Comparison of ENCODE assay signal across 22 cellular contexts in genomic region chr10:126080303-126080825, GRCh38.
DNase-seq lines count a peak whose midpoint lies in the region; ATAC-seq, FAIRE-seq and TF ChIP-seq lines count a peak whose summit lies in the region.
"Had no signal": no experiment of that assay in that cellular context is flagged by ENCODE, and none has a peak within 500 bp of the region (broad histone marks: within the 10 kb centered on the region; RNA-seq: fewer than 3 reads in every experiment).

No MANE protein-coding gene starts in this region.

- no peak for TF ChIP-seq POLR2A in H54 (IDR thresholded peaks at IDR 0.05; ENCODE audit: low read depth, low read length)

- no peak overlapping the region for H4K91ac ChIP-seq in neuronal stem cell (ENCODE audit: low read depth, low read length, poor library complexity)

- no peak overlapping the region for H4K8ac ChIP-seq in neuronal stem cell (ENCODE audit: low read depth, low read length)

- no peak overlapping the region for H2AK5ac ChIP-seq in neuronal stem cell (ENCODE audit: low read depth, low read length)

- TF ChIP-seq RAD21 in SK-N-SH (IDR thresholded peaks at IDR 0.05; ENCODE audit: low read length): no peak

- H3K4me2 ChIP-seq in SK-N-SH (peak overlapping the region; percentile 66), neuronal stem cell (ENCODE audit: insufficient read depth, low read length, poor library complexity, severe bottlenecking) (no peak overlapping the region)

- H3K79me2 ChIP-seq in SK-N-SH (ENCODE audit: insufficient read depth): no peaks in the 10 kb centered on the region

- H2AFZ ChIP-seq in SK-N-SH (ENCODE audit: low read depth) (peak overlapping the region; percentile 73), neuronal stem cell (ENCODE audit: low read length) (peak overlapping the region; percentile 84)

- CTCF ChIA-PET in SK-N-SH (lab: Yijun Ruan, JAX): interaction anchor here (0.6 kb wide), 1 partner anchor 86 kb away, joined by 3 read pairs; no protein-coding TSS in a partner anchor

- DNase-seq in SK-N-SH: no peak
- peak; percentile 51 for DNase-seq in kidney glomerular epithelial cell (lab: John Stamatoyannopoulos, UW)
- no peak for DNase-seq in neuronal stem cell (ENCODE audit: low spot score)
- DNase-seq in H54 (ENCODE audit: insufficient read length, low spot score): no peak
- DNase-seq in activated effector memory CD4-positive, alpha-beta T cell treated with Interleukin-2 at 50 U/mL for 16 hours: no peak
- DNase-seq in activated T-cell treated with anti-CD3 and anti-CD28 coated beads for 4 hours: no peak
- no peak for DNase-seq in right cardiac atrium
- DNase-seq: AML-193, DND-41, Karpas-422, NCI-H1048, NCI-H1436 treated with DMSO at 0.1 percent for 48 hours, NCI-H2081, NCI-H2171 treated with DMSO at 0.1 percent for 48 hours, NCI-H446 treated with DMSO at 0.1 percent for 48 hours, Peyer's patch had no signal

- no peak overlapping the region for H3K14ac ChIP-seq in neuronal stem cell (ENCODE audit: low read length)

- H2BK15ac ChIP-seq in neuronal stem cell (ENCODE audit: low read length): no peak overlapping the region

- H3K27me3 ChIP-seq in SK-N-SH (ENCODE audit: insufficient read depth): no peaks in the 10 kb centered on the region
- no peaks in the 10 kb centered on the region for H3K27me3 ChIP-seq in neuronal stem cell (ENCODE audit: control insufficient read depth in 3 of 3, insufficient read depth in 3 of 3, low read depth in 1 of 3, low read length in 3 of 3)
- H3K27me3 ChIP-seq in right cardiac atrium (ENCODE audit: control insufficient read depth, insufficient read depth): no peaks in the 10 kb centered on the region
- H3K27me3 ChIP-seq: Peyer's patch had no signal

- 93% methylated on average over 7 of the region's 7 CpGs for WGBS in SK-N-SH (ENCODE audit: low lambda C conversion rate)
- WGBS in neuronal stem cell (ENCODE audit: extremely low coverage in 2 of 2, insufficient read length in 2 of 2, insufficient replicate concordance in 1 of 2), 2 donors: no CpG with 5 or more reads among the region's 7 CpGs
- 87% methylated on average over 7 of the region's 7 CpGs for WGBS in right cardiac atrium

- peaks cover 10% of the 10 kb centered on the region for H3F3A ChIP-seq in SK-N-SH (replicated peaks; ENCODE audit: insufficient read depth)

- no peak for TF ChIP-seq CTCF in SK-N-SH (IDR thresholded peaks at IDR 0.05)

- H2BK12ac ChIP-seq in neuronal stem cell (ENCODE audit: low read length): no peak overlapping the region

- ATAC-seq in SK-N-SH treated with all-trans-retinoic acid at 6 μM for 48 hours (no peak), right cardiac atrium (no peak)
- ATAC-seq: Right ventricle myocardium inferior had no signal

- H3K18ac ChIP-seq in neuronal stem cell (ENCODE audit: low read length): no peak overlapping the region

- no peaks in the 10 kb centered on the region for H3K79me1 ChIP-seq in neuronal stem cell (ENCODE audit: low read depth, low read length)

- H3K9ac ChIP-seq in SK-N-SH: peak overlapping the region; percentile 42; the same call in 1 of the 2 replicates
- H3K9ac ChIP-seq in neuronal stem cell (ENCODE audit: low read depth, low read length, poor library complexity): no peak overlapping the region

- no peak overlapping the region for H3K4me3 ChIP-seq in SK-N-SH (ENCODE audit: low read depth in 2 of 2, low read length in 1 of 2)
- no peak overlapping the region for H3K4me3 ChIP-seq in neuronal stem cell (ENCODE audit: low read length in 2 of 2)
- H3K4me3 ChIP-seq in right cardiac atrium (ENCODE audit: low read length): no peak overlapping the region
- H3K4me3 ChIP-seq: HAP-1, Peyer's patch had no signal

- H4K20me1 ChIP-seq in SK-N-SH (ENCODE audit: insufficient read depth): no peaks in the 10 kb centered on the region

- H3K9me2 ChIP-seq in SK-N-SH: no peaks in the 10 kb centered on the region

- H3K9me3 ChIP-seq in SK-N-SH (no peaks in the 10 kb centered on the region), neuronal stem cell (replicated peaks in 1 of 2; ENCODE audit: control insufficient read depth in 2 of 2, insufficient read depth in 1 of 2, low read depth in 1 of 2, low read length in 2 of 2) (peaks cover 0 to 3% of the 10 kb centered on the region in 2 donors), right cardiac atrium (ENCODE audit: control insufficient read depth, low read length) (no peaks in the 10 kb centered on the region)
- H3K9me3 ChIP-seq: Peyer's patch had no signal

- H3K4ac ChIP-seq in neuronal stem cell (ENCODE audit: low read length): no peak overlapping the region

- FAIRE-seq in H54 (lab: Jason Lieb, UNC): no peak

- peaks cover 3 to 7% of the 10 kb centered on the region in 2 experiments; a peak in 2 of 4 replicates for H3K4me1 ChIP-seq in SK-N-SH (ENCODE audit: control insufficient read depth in 1 of 2, insufficient read depth in 2 of 2, low read depth in 1 of 2, low read length in 1 of 2)
- peaks cover 2 to 13% of the 10 kb centered on the region in 2 donors for H3K4me1 ChIP-seq in neuronal stem cell (ENCODE audit: control insufficient read depth in 2 of 2, insufficient read depth in 1 of 2, low read depth in 1 of 2, low read length in 2 of 2)
- H3K4me1 ChIP-seq in right cardiac atrium (ENCODE audit: control insufficient read depth, insufficient read depth, low read length): no peaks in the 10 kb centered on the region
- H3K4me1 ChIP-seq: HAP-1, Peyer's patch had no signal

- intact Hi-C loops in right cardiac atrium (cut with DNase I): no loop called here

- H2BK120ac ChIP-seq in neuronal stem cell (ENCODE audit: low read depth, low read length): no peak overlapping the region

- no peak for TF ChIP-seq EP300 in SK-N-SH (IDR thresholded peaks at IDR 0.05; ENCODE audit: borderline replicate concordance in 1 of 2, low read depth in 1 of 2, low read length in 1 of 2)

- H3K36me3 ChIP-seq in SK-N-SH (replicated peaks in 1 of 2; ENCODE audit: control insufficient read depth in 1 of 2, insufficient read depth in 2 of 2, low read length in 1 of 2) (no peaks in the 10 kb centered on the region), neuronal stem cell (replicated peaks in 1 of 2; ENCODE audit: control insufficient read depth in 2 of 2, insufficient read depth in 2 of 2, low read length in 2 of 2) (no peaks in the 10 kb centered on the region)
- H3K36me3 ChIP-seq: HAP-1, Peyer's patch had no signal

- H2BK5ac ChIP-seq in neuronal stem cell (ENCODE audit: low read length): no peak overlapping the region

- no peak overlapping the region for H3K23ac ChIP-seq in neuronal stem cell (ENCODE audit: low read depth, low read length, poor library complexity)

- POLR2A ChIA-PET in SK-N-SH (lab: Yijun Ruan, JAX): no interaction called here

- H3K27ac ChIP-seq in SK-N-SH (ENCODE audit: low read depth in 2 of 2, low read length in 1 of 2) (peak overlapping the region in 1 of 2 experiments; percentile 75; a peak in 2 of 4 replicates), neuronal stem cell (replicated peaks; ENCODE audit: low read length) (no peak overlapping the region), right cardiac atrium (ENCODE audit: low read length) (no peak overlapping the region)
- H3K27ac ChIP-seq: 22Rv1, C4-2B, HL-60, Peyer's patch had no signal

TF ChIP-seq in SK-N-SH, 30 proteins besides CTCF, POLR2A, EP300 and RAD21 (continues in another document):
- TF ChIP-seq POLR2AphosphoS5 (IDR thresholded peaks at IDR 0.05; ENCODE audit: low read depth, low read length): no peak
- TF ChIP-seq TAF1 (IDR thresholded peaks at IDR 0.05; ENCODE audit: borderline replicate concordance, low read depth, low read length): no peak
- no peak for TF ChIP-seq FOXJ3 (CRISPR knock-in tag; IDR thresholded peaks at IDR 0.05)
- TF ChIP-seq YY1 (IDR thresholded peaks at IDR 0.05; ENCODE audit: low read depth): no peak
- no peak for TF ChIP-seq JUND (IDR thresholded peaks at IDR 0.05)
- TF ChIP-seq RFX5 (IDR thresholded peaks at IDR 0.05; ENCODE audit: low read length): no peak
- TF ChIP-seq USF1 (IDR thresholded peaks at IDR 0.05; ENCODE audit: borderline replicate concordance, low read depth): no peak

TF ChIP-seq in SK-N-SH treated with all-trans-retinoic acid at 6 μM for 48 hours, 23 proteins besides CTCF, POLR2A, EP300 and RAD21 (continues in another document):
- no peak for TF ChIP-seq ZFP30 (CRISPR knock-in tag; IDR thresholded peaks at IDR 0.05)
- no peak for TF ChIP-seq TSHZ2 (CRISPR knock-in tag; IDR thresholded peaks at IDR 0.05)
- TF ChIP-seq ZC3H10 (CRISPR knock-in tag; IDR thresholded peaks at IDR 0.05): no peak
- TF ChIP-seq OSR1 (CRISPR knock-in tag; IDR thresholded peaks at IDR 0.05): no peak
- no peak for TF ChIP-seq ARNTL (CRISPR knock-in tag; IDR thresholded peaks at IDR 0.05; ENCODE audit: borderline replicate concordance, low read depth)
- no peak for TF ChIP-seq CREB5 (CRISPR knock-in tag; IDR thresholded peaks at IDR 0.05; ENCODE audit: low read depth)
